Comparison of ENCODE assay signal across 8 cellular contexts in the genomic region with DNA sequence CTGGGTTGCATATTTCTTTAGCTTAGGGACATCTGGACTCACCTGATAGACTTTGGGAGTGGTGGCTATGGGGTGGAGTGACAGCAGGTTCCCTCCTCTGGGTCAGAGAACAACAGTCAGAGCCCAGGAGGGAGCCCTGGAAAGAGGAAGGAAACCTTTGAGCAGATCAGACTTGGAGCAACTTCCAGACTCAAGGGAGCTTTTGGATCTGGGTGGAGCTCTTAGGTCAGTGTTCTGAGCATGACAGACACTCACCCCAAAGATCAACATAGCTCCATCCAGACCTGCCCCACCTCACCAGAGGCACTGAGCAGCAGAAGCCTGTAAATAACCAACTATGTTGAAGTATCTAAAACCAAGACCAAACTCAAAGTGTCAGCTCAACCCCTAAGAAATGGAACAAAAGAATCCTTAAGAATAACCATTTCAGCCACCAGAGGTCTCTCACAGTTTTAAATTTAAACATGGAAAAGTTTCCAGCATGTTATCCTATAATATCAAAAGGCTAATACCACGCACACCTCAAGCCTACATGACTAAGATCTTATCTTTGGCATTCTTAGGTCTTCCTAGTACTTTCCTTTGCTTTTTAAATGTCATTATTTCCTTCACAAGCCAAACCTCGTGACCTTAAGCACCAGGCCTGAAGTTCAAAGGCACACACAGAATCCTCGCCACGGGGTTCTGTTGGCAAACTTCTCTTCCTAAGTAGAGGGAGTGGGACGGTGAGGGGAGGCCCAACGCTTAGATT. TPM values are rescaled to one million over a fixed set of nuclear protein-coding genes. Genes with fewer than 3 reads are reported as not detected.
DNase-seq lines count a peak whose midpoint lies in the region; ATAC-seq, FAIRE-seq and TF ChIP-seq lines count a peak whose summit lies in the region.

No MANE protein-coding gene starts in this region.

- DNase-seq in HTR-8/SVneo (ENCODE audit: insufficient read length, low spot score) (peak; percentile 35), ascending aorta (ENCODE audit: low spot score in 2 of 2) (no peak), kidney epithelial cell (ENCODE audit: low read depth) (no peak), suprapubic skin (ENCODE audit: low spot score in 2 of 2) (no peak), WERI-Rb-1 (no peak), GF-D8 (lab: John Stamatoyannopoulos, UW) (no peak)
- DNase-seq in activated naive CD4-positive, alpha-beta T cell treated with anti-CD3 and anti-CD28 coated beads, Interleukin-2, amount 50 U/mL, for 16 hours = no peak

- peaks cover 18 to 67% of the 10 kb centered on the region in 2 donors for H3K4me1 ChIP-seq in ascending aorta
- H3K4me1 ChIP-seq in suprapubic skin = peaks cover 74% of the 10 kb centered on the region

- no peaks in the 10 kb centered on the region for H3K9me3 ChIP-seq in ascending aorta
- H3K9me3 ChIP-seq in suprapubic skin = no peaks in the 10 kb centered on the region
- H3K9me3 ChIP-seq in WERI-Rb-1 (ENCODE audit: severe bottlenecking) = no peaks in the 10 kb centered on the region

- 32% methylated on average over 6 of the region's 6 CpGs for WGBS in suprapubic skin

- ATAC-seq in HG03159 (IDR thresholded peaks at IDR 0.05; ENCODE audit: unreplicated experiment) = no peak

- intact Hi-C loops in ascending aorta (cut with DNase I) = loop anchor here (2.0 to 10.0 kb wide), 3 partner anchors 24 to 268 kb away; a partner anchor contains a TSS

- H3K36me3 ChIP-seq in ascending aorta (no peaks in the 10 kb centered on the region), kidney epithelial cell (ENCODE audit: control insufficient read depth, insufficient read depth, low read length) (peaks cover 1% of the 10 kb centered on the region), suprapubic skin (no peaks in the 10 kb centered on the region), WERI-Rb-1 (no peaks in the 10 kb centered on the region)

- FAIRE-seq in HTR-8/SVneo (lab: Jason Lieb, UNC) = no peak

- peak; percentile 32 to 54 (median 40) for TF ChIP-seq CTCF in ascending aorta (IDR thresholded peaks at IDR 0.05)
- TF ChIP-seq CTCF in kidney epithelial cell (IDR thresholded peaks at IDR 0.05; ENCODE audit: insufficient read depth, low read length, poor library complexity, severe bottlenecking) = peak; percentile 10
- peak in 1 of 2 donors; percentile 11 for TF ChIP-seq CTCF in suprapubic skin (IDR thresholded peaks at IDR 0.05)
- no peak for TF ChIP-seq CTCF in WERI-Rb-1 (IDR thresholded peaks at IDR 0.05; ENCODE audit: low read depth, low read length)

- H3K27me3 ChIP-seq in ascending aorta (no peaks in the 10 kb centered on the region), kidney epithelial cell (ENCODE audit: control insufficient read depth, insufficient read depth, low read length) (no peaks in the 10 kb centered on the region), suprapubic skin (no peaks in the 10 kb centered on the region), WERI-Rb-1 (ENCODE audit: insufficient read depth, low read depth, severe bottlenecking) (no peaks in the 10 kb centered on the region)

- H3K27ac ChIP-seq in ascending aorta (peak overlapping the region; percentile 53 to 90), suprapubic skin (peak overlapping the region; percentile 24), WERI-Rb-1 (no peak overlapping the region)

- TF ChIP-seq EP300 in suprapubic skin (IDR thresholded peaks at IDR 0.05) = no peak

- no peak for TF ChIP-seq POLR2A in suprapubic skin (IDR thresholded peaks at IDR 0.05)

- peak overlapping the region in 1 of 2 donors; percentile 11 for H3K4me3 ChIP-seq in ascending aorta
- no peak overlapping the region for H3K4me3 ChIP-seq in kidney epithelial cell (ENCODE audit: low read depth, low read length)
- no peak overlapping the region for H3K4me3 ChIP-seq in suprapubic skin
- no peak overlapping the region for H3K4me3 ChIP-seq in WERI-Rb-1 (ENCODE audit: low read depth, low read length)

RNA-seq across cellular contexts. Expression of a gene that starts 56.4 kb away (rescaled TPM):
- total RNA-seq in ascending aorta (4.5 TPM), kidney epithelial cell (28.5 and 36.0 TPM in 2 replicates), suprapubic skin (10 to 100 TPM; 20.6 to 30.1 (median 24.8) TPM)
